ENCODE assay signal across 22 cellular contexts in genomic region chr3:11455977-11456376, GRCh38.
DNase-seq lines count a peak whose midpoint lies in the region; ATAC-seq, FAIRE-seq and TF ChIP-seq lines count a peak whose summit lies in the region.
"Had no signal": no experiment of that assay in that cellular context is flagged by ENCODE, and none has a peak within 500 bp of the region (broad histone marks: within the 10 kb centered on the region; RNA-seq: fewer than 3 reads in every experiment).

No MANE protein-coding gene starts in this region.

- no peaks in the 10 kb centered on the region for H3K9me3 ChIP-seq in esophagus muscularis mucosa

- FAIRE-seq in urothelium cell line (lab: Jason Lieb, UNC), result no peak

- DNase-seq in activated naive CD8-positive, alpha-beta T cell treated with anti-CD3 and anti-CD28 coated beads, Interleukin-2, amount 50 U/mL, for 24 hours, result no peak
- DNase-seq in activated naive CD8-positive, alpha-beta T cell treated with anti-CD3 and anti-CD28 coated beads for 36 hours, result no peak
- DNase-seq in amniotic epithelial cell (ENCODE audit: low read depth) (peak; percentile 91), fibroblast of villous mesenchyme (ENCODE audit: low read depth) (peak; percentile 88), urothelium cell line (ENCODE audit: low spot score) (peak; percentile 21), esophagus muscularis mucosa (ENCODE audit: extremely low spot score) (no peak), T-helper 1 cell (no peak)
- no peak for DNase-seq in activated T-cell treated with anti-CD3 and anti-CD28 coated beads, Interleukin-2, amount 50 U/mL, for 1 hour
- DNase-seq: activated CD4-positive, alpha-beta T cell treated with anti-CD3 and anti-CD28 coated beads for 36 hours; activated T-cell treated with anti-CD3 and anti-CD28 coated beads, Interleukin-2, amount 50 U/mL, for 24 hours; anterior cingulate cortex; CD4-positive, CD25-positive, alpha-beta regulatory T cell; effector CD8-positive, alpha-beta T cell; glutamatergic neuron; kidney glomerular epithelial cell; NCI-H1436 treated with DMSO at 0.1 percent for 48 hours; NCI-H524 treated with DMSO at 0.1 percent for 48 hours; RPMI8226; T-helper 2 cell had no signal

- 90% methylated on average over 5 of the region's 5 CpGs for WGBS in esophagus muscularis mucosa

- H3K27me3 Mint-ChIP-seq in activated naive CD8-positive, alpha-beta T cell treated with anti-CD3 and anti-CD28 coated beads, Interleukin-2, amount 50 U/mL, for 24 hours, result no peaks in the 10 kb centered on the region
- H3K27me3 Mint-ChIP-seq in activated naive CD8-positive, alpha-beta T cell treated with anti-CD3 and anti-CD28 coated beads for 36 hours, result no peaks in the 10 kb centered on the region
- H3K27me3 Mint-ChIP-seq: activated CD4-positive, alpha-beta T cell treated with anti-CD3 and anti-CD28 coated beads for 36 hours; activated T-cell treated with anti-CD3 and anti-CD28 coated beads, Interleukin-2, amount 50 U/mL, for 24 hours; CD4-positive, CD25-positive, alpha-beta regulatory T cell; IgD-negative memory B cell; stimulated activated memory B cell treated with anti-CD40 and anti-IgM and Interleukin-4, amounts not matched to agents 10 μg/mL and 1 μg/mL and 100 μg/mL, for 72 hours had no signal

- H3K4me3 ChIP-seq in fibroblast of villous mesenchyme (ENCODE audit: low read depth, low read length) (no peak overlapping the region), esophagus muscularis mucosa (no peak overlapping the region)

- peak overlapping the region; percentile 28 for H3K27ac Mint-ChIP-seq in activated naive CD8-positive, alpha-beta T cell treated with anti-CD3 and anti-CD28 coated beads, Interleukin-2, amount 50 U/mL, for 24 hours
- no peak overlapping the region for H3K27ac Mint-ChIP-seq in activated naive CD8-positive, alpha-beta T cell treated with anti-CD3 and anti-CD28 coated beads for 36 hours
- H3K27ac Mint-ChIP-seq: activated CD4-positive, alpha-beta T cell treated with anti-CD3 and anti-CD28 coated beads for 36 hours; activated T-cell treated with anti-CD3 and anti-CD28 coated beads, Interleukin-2, amount 50 U/mL, for 24 hours; CD4-positive, CD25-positive, alpha-beta regulatory T cell; stimulated activated memory B cell treated with anti-CD40 and anti-IgM and Interleukin-4, amounts not matched to agents 10 μg/mL and 1 μg/mL and 100 μg/mL, for 72 hours had no signal

- no peak for TF ChIP-seq EP300 in esophagus muscularis mucosa (IDR thresholded peaks at IDR 0.05)

- no peaks in the 10 kb centered on the region for H3K9me3 Mint-ChIP-seq in activated naive CD8-positive, alpha-beta T cell treated with anti-CD3 and anti-CD28 coated beads, Interleukin-2, amount 50 U/mL, for 24 hours
- H3K9me3 Mint-ChIP-seq in activated naive CD8-positive, alpha-beta T cell treated with anti-CD3 and anti-CD28 coated beads for 36 hours, result no peaks in the 10 kb centered on the region
- H3K9me3 Mint-ChIP-seq: activated T-cell treated with anti-CD3 and anti-CD28 coated beads, Interleukin-2, amount 50 U/mL, for 24 hours; CD4-positive, CD25-positive, alpha-beta regulatory T cell; IgD-negative memory B cell; stimulated activated memory B cell treated with anti-CD40 and anti-IgM and Interleukin-4, amounts not matched to agents 10 μg/mL and 1 μg/mL and 100 μg/mL, for 72 hours had no signal

- intact Hi-C loops in esophagus muscularis mucosa (cut with DNase I), result no loop called here

- H3K36me3 Mint-ChIP-seq in activated naive CD8-positive, alpha-beta T cell treated with anti-CD3 and anti-CD28 coated beads, Interleukin-2, amount 50 U/mL, for 24 hours (ENCODE audit: low read depth), result peaks cover 7% of the 10 kb centered on the region
- peaks cover 5% of the 10 kb centered on the region for H3K36me3 Mint-ChIP-seq in activated naive CD8-positive, alpha-beta T cell treated with anti-CD3 and anti-CD28 coated beads for 36 hours

- H3K4me1 ChIP-seq in esophagus muscularis mucosa, result peaks cover 0 to 12% (median 10%) of the 10 kb centered on the region in 4 donors

- H3K4me1 Mint-ChIP-seq in activated naive CD8-positive, alpha-beta T cell treated with anti-CD3 and anti-CD28 coated beads, Interleukin-2, amount 50 U/mL, for 24 hours, result no peaks in the 10 kb centered on the region
- peaks cover 1% of the 10 kb centered on the region for H3K4me1 Mint-ChIP-seq in activated naive CD8-positive, alpha-beta T cell treated with anti-CD3 and anti-CD28 coated beads for 36 hours
- H3K4me1 Mint-ChIP-seq: activated CD4-positive, alpha-beta T cell treated with anti-CD3 and anti-CD28 coated beads for 36 hours; IgD-negative memory B cell; stimulated activated memory B cell treated with anti-CD40 and anti-IgM and Interleukin-4, amounts not matched to agents 10 μg/mL and 1 μg/mL and 100 μg/mL, for 72 hours had no signal

- TF ChIP-seq CTCF in fibroblast of villous mesenchyme (IDR thresholded peaks at IDR 0.05; ENCODE audit: insufficient read depth, low read depth, low read length) (no peak), esophagus muscularis mucosa (IDR thresholded peaks at IDR 0.05) (no peak)

- no peaks in the 10 kb centered on the region for H3K36me3 ChIP-seq in esophagus muscularis mucosa

- H3K4me3 Mint-ChIP-seq in activated naive CD8-positive, alpha-beta T cell treated with anti-CD3 and anti-CD28 coated beads, Interleukin-2, amount 50 U/mL, for 24 hours, result no peak overlapping the region
- no peak overlapping the region for H3K4me3 Mint-ChIP-seq in activated naive CD8-positive, alpha-beta T cell treated with anti-CD3 and anti-CD28 coated beads for 36 hours
- H3K4me3 Mint-ChIP-seq: activated CD4-positive, alpha-beta T cell treated with anti-CD3 and anti-CD28 coated beads for 36 hours; activated T-cell treated with anti-CD3 and anti-CD28 coated beads, Interleukin-2, amount 50 U/mL, for 24 hours; IgD-negative memory B cell; stimulated activated memory B cell treated with anti-CD40 and anti-IgM and Interleukin-4, amounts not matched to agents 10 μg/mL and 1 μg/mL and 100 μg/mL, for 72 hours had no signal

- H3K27ac ChIP-seq in esophagus muscularis mucosa (replicated peaks in 1 of 4), result no peak overlapping the region
- H3K27ac ChIP-seq: 22Rv1 had no signal

- TF ChIP-seq POLR2A in esophagus muscularis mucosa (IDR thresholded peaks at IDR 0.05; ENCODE audit: low read depth), result no peak

- no peak for ATAC-seq in activated naive CD8-positive, alpha-beta T cell treated with anti-CD3 and anti-CD28 coated beads, Interleukin-2, amount 50 U/mL, for 24 hours
- ATAC-seq: activated CD4-positive, alpha-beta T cell treated with anti-CD3 and anti-CD28 coated beads for 36 hours; stimulated activated memory B cell treated with anti-CD40 and anti-IgM and Interleukin-4, amounts not matched to agents 10 μg/mL and 1 μg/mL and 100 μg/mL, for 72 hours had no signal

- no peaks in the 10 kb centered on the region for H3K27me3 ChIP-seq in esophagus muscularis mucosa

Comparison
In these comparisons a context has a peak if more than half of its experiments do, and no peak if none do; other contexts are left out.
1. DNase-seq: peak in amniotic epithelial cell (single experiment), fibroblast of villous mesenchyme (single experiment) and urothelium cell line (single experiment); none in activated naive CD8-positive, alpha-beta T cell treated with anti-CD3 and anti-CD28 coated beads, Interleukin-2, amount 50 U/mL, for 24 hours (single experiment), activated naive CD8-positive, alpha-beta T cell treated with anti-CD3 and anti-CD28 coated beads for 36 hours (single experiment), esophagus muscularis mucosa (single experiment), activated T-cell treated with anti-CD3 and anti-CD28 coated beads, Interleukin-2, amount 50 U/mL, for 1 hour (single experiment) and T-helper 1 cell (0 of 5).